8 cellular contexts compared by ENCODE assay signal in the genomic region with DNA sequence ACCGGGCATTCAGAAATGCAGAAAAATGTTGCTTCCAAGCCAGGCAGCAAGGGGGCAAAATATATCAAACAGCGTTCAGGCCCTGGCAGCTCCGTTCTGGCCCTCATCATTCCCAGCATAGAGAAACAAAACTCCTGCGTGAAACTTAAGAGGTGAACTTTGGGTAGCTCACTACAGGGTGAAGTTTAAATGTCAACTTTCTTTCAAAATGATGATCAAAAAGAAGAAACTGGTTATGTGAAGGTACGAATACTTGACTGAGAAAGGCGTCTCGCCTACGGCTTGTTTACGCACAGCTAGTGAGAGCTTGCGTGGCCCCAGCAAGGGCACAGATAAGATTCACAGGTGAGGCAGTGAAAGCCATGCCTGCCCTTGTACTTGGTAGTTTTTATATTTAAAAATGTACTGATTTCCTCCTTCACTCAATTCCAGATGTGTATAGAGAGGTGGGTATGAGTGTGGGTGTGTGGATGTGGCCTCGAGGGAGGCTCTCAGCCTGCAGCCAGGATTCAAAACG.
DNase-seq lines count a peak whose midpoint lies in the region; ATAC-seq lines count a peak whose summit lies in the region.

No MANE protein-coding gene starts in this region.

- ATAC-seq in GM18858 (IDR thresholded peaks at IDR 0.05; ENCODE audit: unreplicated experiment), result peak; percentile 35
- ATAC-seq in HG02970 (IDR thresholded peaks at IDR 0.05; ENCODE audit: low FRiP score, unreplicated experiment), result peak; percentile 21

- peak; percentile 63 to 71 for DNase-seq in activated CD4-positive, alpha-beta T cell treated with anti-CD3 and anti-CD28 coated beads for 4 hours
- DNase-seq in mesenteric fat pad (ENCODE audit: low spot score), result peak; percentile 64
- no peak for DNase-seq in NCI-H1092 (lab: John Stamatoyannopoulos, UW)
- DNase-seq in NCI-H748 treated with DMSO at 0.1 percent for 48 hours (lab: John Stamatoyannopoulos, UW), result no peak
- no peak for DNase-seq in amniotic stem cell (lab: John Stamatoyannopoulos, UW)
- DNase-seq in OCI-M2 (lab: John Stamatoyannopoulos, UW; ENCODE audit: unreplicated experiment), result no peak

Comparison
In these comparisons a context has a peak if more than half of its experiments do, and no peak if none do; other contexts are left out.
1. DNase-seq: peak in activated CD4-positive, alpha-beta T cell treated with anti-CD3 and anti-CD28 coated beads for 4 hours (2 of 2) and mesenteric fat pad (single experiment); none in NCI-H1092 (single experiment), NCI-H748 treated with DMSO at 0.1 percent for 48 hours (single experiment), amniotic stem cell (single experiment) and OCI-M2 (single experiment).